Comparison of ENCODE assay signal across 22 cellular contexts in the genomic region with DNA sequence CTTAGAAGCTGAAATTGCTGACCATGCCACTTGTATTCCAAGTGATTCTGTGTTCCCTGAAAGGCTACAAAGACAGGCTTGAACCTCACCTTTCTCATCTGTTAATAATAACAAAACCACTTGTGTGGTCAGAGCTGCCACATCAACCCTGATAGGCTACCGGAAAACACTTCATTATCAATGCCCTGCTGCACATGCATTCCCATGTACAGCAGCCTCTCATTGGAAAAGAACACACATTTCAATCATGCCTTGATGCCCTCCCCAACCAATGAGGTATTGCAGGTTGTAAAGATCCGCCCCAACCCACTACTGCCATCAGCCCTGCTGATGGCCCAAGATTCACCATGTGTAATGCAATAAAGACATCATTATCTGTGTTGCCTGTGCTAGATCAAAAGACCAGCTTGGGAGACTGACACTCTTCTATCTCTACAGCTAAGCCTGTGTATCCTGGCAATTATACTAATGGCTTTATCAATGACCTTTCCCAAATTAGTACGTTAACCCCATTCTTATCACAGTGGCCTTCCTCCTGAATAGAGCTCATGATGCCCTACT. TPM values are rescaled to one million over a fixed set of nuclear protein-coding genes. Genes with fewer than 3 reads are reported as not detected.
DNase-seq lines count a peak whose midpoint lies in the region; ATAC-seq, FAIRE-seq and TF ChIP-seq lines count a peak whose summit lies in the region.
"Had no signal": no experiment of that assay in that cellular context is flagged by ENCODE, and none has a peak within 500 bp of the region (broad histone marks: within the 10 kb centered on the region; RNA-seq: fewer than 3 reads in every experiment).

No MANE protein-coding gene starts in this region.

- no peak for DNase-seq in activated T-cell treated with anti-CD3 and anti-CD28 coated beads, Interleukin-2, amount 50 U/mL, for 72 hours
- DNase-seq in activated T-cell treated with anti-CD3 and anti-CD28 coated beads for 4 hours (no peak), T-helper 17 cell (no peak), urothelium cell line (ENCODE audit: low spot score) (no peak)
- no peak for DNase-seq in activated CD8-positive, alpha-beta memory T cell treated with anti-CD3 and anti-CD28 coated beads for 24 hours
- DNase-seq in stimulated activated CD4-positive, alpha-beta T cell treated with anti-CD3 and anti-CD28 coated beads, Interleukin-12 subunit alpha, Interleukin-12 subunit beta, amount 100 ng/mL, for 4 hours, result no peak
- DNase-seq: activated CD4-positive, alpha-beta T cell treated with anti-CD3 and anti-CD28 coated beads, Interleukin-2, amount 50 U/mL, for 4 hours; activated naive CD4-positive, alpha-beta T cell treated with anti-CD3 and anti-CD28 coated beads, Interleukin-2, amount 10 ng/mL, durations not matched to agents 7 days and 5 days; activated T-cell treated with anti-CD3 and anti-CD28 coated beads, Interleukin-2, amount 50 U/mL, for 24 hours; anterior cingulate cortex; caudate nucleus; lower lobe of right lung; NCI-H1105; NCI-H748 treated with DMSO at 0.1 percent for 48 hours; SJCRH30; stimulated activated CD4-positive, alpha-beta T cell treated with anti-CD3 and anti-CD28 coated beads, Interleukin-4, amount 100 ng/mL, for 4 hours had no signal

- peak overlapping the region; percentile 53 for H3K4me2 ChIP-seq in KMS-11

- H3K9ac ChIP-seq in KMS-11, result no peak overlapping the region

- H3K27me3 ChIP-seq in KMS-11 (ENCODE audit: insufficient read depth, low read depth), result no peaks in the 10 kb centered on the region
- H3K27me3 ChIP-seq: neutrophil, SJCRH30 had no signal

- peaks cover 81% of the 10 kb centered on the region for H3K4me1 Mint-ChIP-seq in activated T-cell treated with anti-CD3 and anti-CD28 coated beads, Interleukin-2, amount 50 U/mL, for 72 hours (ENCODE audit: low read depth)
- peaks cover 18% of the 10 kb centered on the region for H3K4me1 Mint-ChIP-seq in T-helper 17 cell

- FAIRE-seq in urothelium cell line (lab: Jason Lieb, UNC), result peak; percentile 79
- FAIRE-seq: H1 had no signal

- no peaks in the 10 kb centered on the region for H3K36me3 ChIP-seq in KMS-11 (ENCODE audit: insufficient read depth)
- H3K36me3 ChIP-seq: lower lobe of right lung, neutrophil, SJCRH30 had no signal

- no peak overlapping the region for H3K4me3 ChIP-seq in KMS-11 (IDR thresholded peaks at IDR 0.05; ENCODE audit: insufficient read depth, low read depth, low read length)
- H3K4me3 ChIP-seq: lower lobe of right lung, SJCRH30 had no signal

- H3K9me3 ChIP-seq in T-helper 17 cell (ENCODE audit: control insufficient read depth, low read length, poor library complexity, severe bottlenecking), result no peaks in the 10 kb centered on the region
- H3K9me3 ChIP-seq: lower lobe of right lung, neutrophil, SJCRH30 had no signal

- H3K36me3 Mint-ChIP-seq in activated T-cell treated with anti-CD3 and anti-CD28 coated beads, Interleukin-2, amount 50 U/mL, for 72 hours (ENCODE audit: insufficient read depth in 2 of 2), result peaks cover 15 to 22% of the 10 kb centered on the region in 2 donors
- H3K36me3 Mint-ChIP-seq in T-helper 17 cell (ENCODE audit: low read depth), result no peaks in the 10 kb centered on the region
- H3K36me3 Mint-ChIP-seq: type B pancreatic cell, WTC11 had no signal

- H3K9me3 Mint-ChIP-seq in activated T-cell treated with anti-CD3 and anti-CD28 coated beads, Interleukin-2, amount 50 U/mL, for 72 hours, result no peaks in the 10 kb centered on the region
- H3K9me3 Mint-ChIP-seq: activated naive CD4-positive, alpha-beta T cell treated with anti-CD3 and anti-CD28 coated beads, Interleukin-2, amount 10 ng/mL, durations not matched to agents 7 days and 5 days; activated T-cell treated with anti-CD3 and anti-CD28 coated beads, Interleukin-2, amount 50 U/mL, for 24 hours; WTC11 had no signal

- H3K27ac ChIP-seq in KMS-11, result peak overlapping the region; percentile 48; the same call in 1 of the 2 replicates
- H3K27ac ChIP-seq: lower lobe of right lung, neutrophil, SJCRH30 had no signal

- no peaks in the 10 kb centered on the region for H4K20me1 ChIP-seq in KMS-11 (ENCODE audit: insufficient read depth)

- H3K27ac Mint-ChIP-seq in activated T-cell treated with anti-CD3 and anti-CD28 coated beads, Interleukin-2, amount 50 U/mL, for 72 hours, result no peak overlapping the region
- peak overlapping the region; percentile 14 for H3K27ac Mint-ChIP-seq in T-helper 17 cell
- H3K27ac Mint-ChIP-seq: activated naive CD4-positive, alpha-beta T cell treated with anti-CD3 and anti-CD28 coated beads, Interleukin-2, amount 10 ng/mL, durations not matched to agents 7 days and 5 days; activated T-cell treated with anti-CD3 and anti-CD28 coated beads, Interleukin-2, amount 50 U/mL, for 24 hours; type B pancreatic cell; WTC11 had no signal

- H3K4me1 ChIP-seq in KMS-11 (ENCODE audit: low read depth, poor library complexity, severe bottlenecking), result peaks cover 41% of the 10 kb centered on the region
- H3K4me1 ChIP-seq: lower lobe of right lung, SJCRH30 had no signal

- no peak for ATAC-seq in activated T-cell treated with anti-CD3 and anti-CD28 coated beads, Interleukin-2, amount 50 U/mL, for 72 hours (replicated peaks in 1 of 2)
- no peak for ATAC-seq in T-helper 17 cell
- ATAC-seq in GM19467 (IDR thresholded peaks at IDR 0.05; ENCODE audit: unreplicated experiment), result no peak
- ATAC-seq: lower lobe of right lung, WTC11 had no signal

- no peak for TF ChIP-seq CTCF in KMS-11 (conservative IDR thresholded peaks at IDR 0.05; ENCODE audit: low read depth, low read length)

- peak overlapping the region; percentile 1 to 11 for H3K4me3 Mint-ChIP-seq in activated T-cell treated with anti-CD3 and anti-CD28 coated beads, Interleukin-2, amount 50 U/mL, for 72 hours
- H3K4me3 Mint-ChIP-seq in T-helper 17 cell, result no peak overlapping the region
- H3K4me3 Mint-ChIP-seq: activated naive CD4-positive, alpha-beta T cell treated with anti-CD3 and anti-CD28 coated beads, Interleukin-2, amount 10 ng/mL, durations not matched to agents 7 days and 5 days; activated T-cell treated with anti-CD3 and anti-CD28 coated beads, Interleukin-2, amount 50 U/mL, for 24 hours; type B pancreatic cell; WTC11 had no signal

- no peaks in the 10 kb centered on the region for H3K79me2 ChIP-seq in KMS-11 (ENCODE audit: insufficient read depth, low read depth)

- no peak overlapping the region for H2AFZ ChIP-seq in KMS-11 (ENCODE audit: low read depth)

- no peaks in the 10 kb centered on the region for H3K27me3 Mint-ChIP-seq in activated T-cell treated with anti-CD3 and anti-CD28 coated beads, Interleukin-2, amount 50 U/mL, for 72 hours (ENCODE audit: low read depth)
- H3K27me3 Mint-ChIP-seq in T-helper 17 cell, result no peaks in the 10 kb centered on the region
- H3K27me3 Mint-ChIP-seq: activated naive CD4-positive, alpha-beta T cell treated with anti-CD3 and anti-CD28 coated beads, Interleukin-2, amount 10 ng/mL, durations not matched to agents 7 days and 5 days; activated T-cell treated with anti-CD3 and anti-CD28 coated beads, Interleukin-2, amount 50 U/mL, for 24 hours had no signal

RNA-seq across cellular contexts. Expression of a gene that starts 2.8 kb away (rescaled TPM):
- 10 to 100 TPM; 34.2 to 50.4 TPM for total RNA-seq in activated T-cell treated with anti-CD3 and anti-CD28 coated beads, Interleukin-2, amount 50 U/mL, for 72 hours
- total RNA-seq in T-helper 17 cell, result 1 to 10 TPM; 2.0 to 2.1 TPM
- total RNA-seq: lower lobe of right lung had no signal

RNA-seq across cellular contexts. Expression of a gene that starts 24.0 kb away (rescaled TPM):
- total RNA-seq in activated T-cell treated with anti-CD3 and anti-CD28 coated beads, Interleukin-2, amount 50 U/mL, for 72 hours, result 10 to 100 TPM; 54.2 to 67.2 TPM
- total RNA-seq in T-helper 17 cell, result 100 to 1,000 TPM; 202 to 252 TPM

Comparison
In these comparisons a context has a peak if more than half of its experiments do, and no peak if none do; other contexts are left out.
1. RNA of a gene that starts 2.8 kb away (total RNA-seq): 34.2 to 50.4 TPM in activated T-cell treated with anti-CD3 and anti-CD28 coated beads, Interleukin-2, amount 50 U/mL, for 72 hours; 2.0 to 2.1 TPM in T-helper 17 cell; every median in the first group is over 10 times any median in the second.